In genomic region chr4:124144302-124144701, GRCh38 we compare ENCODE assay signal across 13 cellular contexts.
DNase-seq lines count a peak whose midpoint lies in the region; ATAC-seq and TF ChIP-seq lines count a peak whose summit lies in the region.
"Had no signal": no experiment of that assay in that cellular context is flagged by ENCODE, and none has a peak within 500 bp of the region (broad histone marks: within the 10 kb centered on the region; RNA-seq: fewer than 3 reads in every experiment).

No MANE protein-coding gene starts in this region.

- no peaks in the 10 kb centered on the region for H3K36me3 Mint-ChIP-seq in progenitor cell of endocrine pancreas (ENCODE audit: insufficient read depth)
- H3K36me3 Mint-ChIP-seq in activated naive CD4-positive, alpha-beta T cell treated with anti-CD3 and anti-CD28 coated beads, Interleukin-2, amount 10 ng/mL, durations not matched to agents 7 days and 5 days: no peaks in the 10 kb centered on the region
- H3K36me3 Mint-ChIP-seq: CD8-positive, alpha-beta memory T cell had no signal

- H3K9me2 ChIP-seq in GM23248 (ENCODE audit: insufficient read depth): no peaks in the 10 kb centered on the region

- no peak overlapping the region for H3K4me3 Mint-ChIP-seq in progenitor cell of endocrine pancreas (ENCODE audit: low read depth)
- H3K4me3 Mint-ChIP-seq in activated naive CD4-positive, alpha-beta T cell treated with anti-CD3 and anti-CD28 coated beads, Interleukin-2, amount 10 ng/mL, durations not matched to agents 7 days and 5 days: no peak overlapping the region
- H3K4me3 Mint-ChIP-seq: CD8-positive, alpha-beta memory T cell had no signal

- 0 out of 2 replicates have a peak overlapping the region, but pooled peaks have one; percentile 12 for H2AFZ ChIP-seq in GM23248

- H3K9me3 ChIP-seq in GM23248 (ENCODE audit: low read depth): no peaks in the 10 kb centered on the region
- H3K9me3 ChIP-seq: SJSA1 had no signal

- no peaks in the 10 kb centered on the region for H3K4me1 ChIP-seq in GM23248 (ENCODE audit: insufficient read depth)
- H3K4me1 ChIP-seq: SJSA1 had no signal

- 0 out of 2 replicates have a peak, but pooled peaks cover 3% of the 10 kb centered on the region for H3K27me3 ChIP-seq in GM23248 (replicated peaks; ENCODE audit: insufficient read depth)
- H3K27me3 ChIP-seq: SJSA1 had no signal

- H3K4me2 ChIP-seq in GM23248 (ENCODE audit: unreplicated experiment): no peak overlapping the region

- in situ Hi-C loops in GM23248 (cut with MboI): no loop called here

- 6 to 16% methylated on average over 4 of the region's 4 CpGs for WGBS in GM23248 (ENCODE audit: low coverage in 1 of 2, low lambda C conversion rate in 2 of 2, missing lambda C conversion rate in 2 of 2), 2 experiments

- peak; percentile 71 for ATAC-seq in esophagus mucosa
- ATAC-seq in HG03095 (IDR thresholded peaks at IDR 0.05; ENCODE audit: unreplicated experiment): no peak
- no peak for ATAC-seq in HG03342 (IDR thresholded peaks at IDR 0.05; ENCODE audit: unreplicated experiment)

- H3K79me2 ChIP-seq in GM23248 (ENCODE audit: insufficient read depth): no peaks in the 10 kb centered on the region

- H3K9ac ChIP-seq in GM23248: no peak overlapping the region

- no peak for TF ChIP-seq CTCF in progenitor cell of endocrine pancreas (IDR thresholded peaks at IDR 0.05; ENCODE audit: unreplicated experiment)

- H3K4me3 ChIP-seq in GM23248: no peak overlapping the region
- H3K4me3 ChIP-seq: SJSA1 had no signal

- no peaks in the 10 kb centered on the region for H3K27me3 Mint-ChIP-seq in progenitor cell of endocrine pancreas
- no peaks in the 10 kb centered on the region for H3K27me3 Mint-ChIP-seq in activated naive CD4-positive, alpha-beta T cell treated with anti-CD3 and anti-CD28 coated beads, Interleukin-2, amount 10 ng/mL, durations not matched to agents 7 days and 5 days
- H3K27me3 Mint-ChIP-seq: CD8-positive, alpha-beta memory T cell had no signal

- CTCF ChIA-PET in activated naive CD4-positive, alpha-beta T cell treated with anti-CD3 and anti-CD28 coated beads, Interleukin-2, amount 10 ng/mL, durations not matched to agents 7 days and 5 days (lab: Charles Lee): no interaction called here

- H4K20me1 ChIP-seq in GM23248 (ENCODE audit: insufficient read depth): no peaks in the 10 kb centered on the region

- no peak overlapping the region for H3K27ac ChIP-seq in GM23248
- H3K27ac ChIP-seq: SJSA1 had no signal

- H3K36me3 ChIP-seq in GM23248 (ENCODE audit: low read depth): no peaks in the 10 kb centered on the region
- H3K36me3 ChIP-seq: SJSA1 had no signal

- no peaks in the 10 kb centered on the region for H3K9me3 Mint-ChIP-seq in progenitor cell of endocrine pancreas (ENCODE audit: low read depth)
- H3K9me3 Mint-ChIP-seq in activated naive CD4-positive, alpha-beta T cell treated with anti-CD3 and anti-CD28 coated beads, Interleukin-2, amount 10 ng/mL, durations not matched to agents 7 days and 5 days: no peaks in the 10 kb centered on the region

- peak; percentile 7 for DNase-seq in GM23248
- DNase-seq in NCI-H345 treated with DMSO at 0.1 percent for 48 hours (lab: John Stamatoyannopoulos, UW; ENCODE audit: unreplicated experiment): peak; percentile 72
- DNase-seq in renal cortical epithelial cell (ENCODE audit: low read depth): peak; percentile 98
- DNase-seq in progenitor cell of endocrine pancreas (ENCODE audit: low spot score, unreplicated experiment): no peak
- DNase-seq in activated naive CD4-positive, alpha-beta T cell treated with anti-CD3 and anti-CD28 coated beads, Interleukin-2, amount 10 ng/mL, durations not matched to agents 7 days and 5 days: no peak
- DNase-seq: amniotic stem cell; CD8-positive, alpha-beta memory T cell; KG1; NCI-H524 had no signal

- H3F3A ChIP-seq in GM23248 (ENCODE audit: insufficient read depth): no peaks in the 10 kb centered on the region

- H3K4me1 Mint-ChIP-seq in progenitor cell of endocrine pancreas (ENCODE audit: low read depth): peaks cover 3% of the 10 kb centered on the region
- no peaks in the 10 kb centered on the region for H3K4me1 Mint-ChIP-seq in activated naive CD4-positive, alpha-beta T cell treated with anti-CD3 and anti-CD28 coated beads, Interleukin-2, amount 10 ng/mL, durations not matched to agents 7 days and 5 days
- H3K4me1 Mint-ChIP-seq: CD8-positive, alpha-beta memory T cell had no signal

- H3K27ac Mint-ChIP-seq in progenitor cell of endocrine pancreas: no peak overlapping the region
- no peak overlapping the region for H3K27ac Mint-ChIP-seq in activated naive CD4-positive, alpha-beta T cell treated with anti-CD3 and anti-CD28 coated beads, Interleukin-2, amount 10 ng/mL, durations not matched to agents 7 days and 5 days
- H3K27ac Mint-ChIP-seq: CD8-positive, alpha-beta memory T cell had no signal

Comparison
In these comparisons a context has a peak if more than half of its experiments do, and no peak if none do; other contexts are left out.
1. DNase-seq: peak in GM23248 (single experiment), NCI-H345 treated with DMSO at 0.1 percent for 48 hours (single experiment) and renal cortical epithelial cell (single experiment); none in progenitor cell of endocrine pancreas (single experiment) and activated naive CD4-positive, alpha-beta T cell treated with anti-CD3 and anti-CD28 coated beads, Interleukin-2, amount 10 ng/mL, durations not matched to agents 7 days and 5 days (single experiment).